Comparison of ENCODE assay signal across 18 cellular contexts in genomic region chr5:417301-417700, GRCh38.
"Had no signal": no experiment of that assay in that cellular context is flagged by ENCODE, and none has a peak within 500 bp of the region (broad histone marks: within the 10 kb centered on the region; RNA-seq: fewer than 3 reads in every experiment).

No MANE protein-coding gene starts in this region.

- H3K9me3 ChIP-seq: ascending aorta, breast epithelium, gastroesophageal sphincter, heart left ventricle, suprapubic skin, transverse colon, vagina had no signal

- ATAC-seq: activated CD4-positive, alpha-beta T cell treated with anti-CD3 and anti-CD28 coated beads for 36 hours; esophagus mucosa; gastroesophageal sphincter; naive thymus-derived CD8-positive, alpha-beta T cell had no signal

- H3K4me3 ChIP-seq: ascending aorta, breast epithelium, gastroesophageal sphincter, heart left ventricle, suprapubic skin, transverse colon, vagina had no signal

- H3K27ac ChIP-seq: ascending aorta, breast epithelium, gastroesophageal sphincter, heart left ventricle, suprapubic skin, transverse colon had no signal

- DNase-seq: activated CD4-positive, alpha-beta memory T cell treated with anti-CD3 and anti-CD28 coated beads for 36 hours; activated CD4-positive, alpha-beta T cell treated with anti-CD3 and anti-CD28 coated beads for 36 hours; activated naive CD4-positive, alpha-beta T cell treated with anti-CD3 and anti-CD28 coated beads, Interleukin-2, amount 10 ng/mL, durations not matched to agents 7 days and 5 days; activated T-cell treated with anti-CD3 and anti-CD28 coated beads, Interleukin-2, amount 50 U/mL, for 1 hour; cortex of kidney; mesendoderm; naive thymus-derived CD8-positive, alpha-beta T cell; nucleus accumbens; stimulated activated CD4-positive, alpha-beta T cell treated with anti-CD3 and anti-CD28 coated beads, Interleukin-2, amount 100 ng/mL, for 24 hours; SW 1271; transverse colon had no signal

- H3K4me1 ChIP-seq: ascending aorta, breast epithelium, gastroesophageal sphincter had no signal

- H3K36me3 ChIP-seq: ascending aorta, breast epithelium, gastroesophageal sphincter, heart left ventricle, suprapubic skin, transverse colon, vagina had no signal

- H3K27me3 ChIP-seq: ascending aorta, breast epithelium, gastroesophageal sphincter, suprapubic skin, transverse colon, vagina had no signal
